In genomic region chr15:100919481-100920405, GRCh38 we compare ENCODE assay signal across 8 cellular contexts. TPM values are rescaled to one million over a fixed set of nuclear protein-coding genes. Genes with fewer than 3 reads are reported as not detected.
DNase-seq lines count a peak whose midpoint lies in the region; ATAC-seq, FAIRE-seq and TF ChIP-seq lines count a peak whose summit lies in the region.

No MANE protein-coding gene starts in this region.

- peaks cover 14% of the 10 kb centered on the region; the same call in 1 of the 2 replicates for H3K36me3 ChIP-seq in PC-3 (ENCODE audit: low read depth, low read length)
- no peaks in the 10 kb centered on the region for H3K36me3 ChIP-seq in colonic mucosa
- no peaks in the 10 kb centered on the region for H3K36me3 ChIP-seq in uterus

- peaks cover 32% of the 10 kb centered on the region for H3K79me2 ChIP-seq in PC-3 (ENCODE audit: low read length)

- no TSS peak for BruUV-seq in PC-3 (replicated peaks; lab: Mats Ljungman, UMichigan)

- no peak for FAIRE-seq in RCC 7860 (lab: Jason Lieb, UNC)

- H4K20me1 ChIP-seq in PC-3 (ENCODE audit: low read length): 0 out of 2 replicates have a peak, but pooled peaks cover 12% of the 10 kb centered on the region

- H3K9ac ChIP-seq in PC-3 (ENCODE audit: low read length): peak overlapping the region; percentile 68
- peak overlapping the region; percentile 82 to 87 for H3K9ac ChIP-seq in colonic mucosa (ENCODE audit: low read depth in 2 of 2, low read length in 2 of 2)

- H3K9me2 ChIP-seq in PC-3 (replicated peaks; ENCODE audit: low read length): no peaks in the 10 kb centered on the region

- H3K4me2 ChIP-seq in PC-3 (ENCODE audit: low read length): peak overlapping the region; percentile 97

- H3K27ac ChIP-seq in PC-3 (ENCODE audit: low read length) (no peak overlapping the region), colonic mucosa (no peak overlapping the region), uterus (peak overlapping the region; percentile 78)

- TF ChIP-seq POLR2A in uterus (IDR thresholded peaks at IDR 0.05): no peak

- CTCF ChIA-PET in PC-3 (lab: Charles Lee): no interaction called here

- peaks cover 29% of the 10 kb centered on the region for H3F3A ChIP-seq in PC-3 (ENCODE audit: low read length, unreplicated experiment)

- peak overlapping the region; percentile 80 for H3K4me3 ChIP-seq in PC-3 (ENCODE audit: low read length)
- peak overlapping the region; percentile 58 for H3K4me3 ChIP-seq in colonic mucosa
- H3K4me3 ChIP-seq in mononuclear cell (ENCODE audit: low read length): peak overlapping the region; percentile 53
- peak overlapping the region; percentile 71 to 82 for H3K4me3 ChIP-seq in uterus

- intact Hi-C loops in PC-3 (cut with micrococcal nuclease): loop anchor here (5.0 kb wide), 1 partner anchor 292 kb away; no protein-coding TSS in a partner anchor
- intact Hi-C loops in colonic mucosa (cut with DNase I): loop anchor here (2.0 to 10.0 kb wide), 2 partner anchors 85 to 345 kb away; no protein-coding TSS in a partner anchor
- intact Hi-C loops in uterus (cut with DNase I; ENCODE audit: low total_unique reads): loop anchor here (5.0 kb wide), 1 partner anchor 88 kb away; no protein-coding TSS in a partner anchor

- H2AFZ ChIP-seq in PC-3 (ENCODE audit: low read length): peak overlapping the region; percentile 62

- POLR2A ChIA-PET in PC-3 (lab: Charles Lee; ENCODE audit: unreplicated experiment): no interaction called here

- no peaks in the 10 kb centered on the region for H3K27me3 ChIP-seq in PC-3 (ENCODE audit: low read length)
- no peaks in the 10 kb centered on the region for H3K27me3 ChIP-seq in colonic mucosa
- peaks cover 6% of the 10 kb centered on the region for H3K27me3 ChIP-seq in mononuclear cell (ENCODE audit: insufficient read depth, low read length)
- no peaks in the 10 kb centered on the region for H3K27me3 ChIP-seq in uterus

- TF ChIP-seq CTCF in PC-3 (conservative IDR thresholded peaks at IDR 0.05; ENCODE audit: low read depth, low read length): no peak
- TF ChIP-seq CTCF in colonic mucosa (IDR thresholded peaks at IDR 0.05): no peak
- peak in 1 of 4 experiments; percentile 20 for TF ChIP-seq CTCF in uterus (IDR thresholded peaks at IDR 0.05)

- H3K9me3 ChIP-seq in PC-3 (ENCODE audit: low read length) (no peaks in the 10 kb centered on the region), colonic mucosa (no peaks in the 10 kb centered on the region), mononuclear cell (ENCODE audit: low read depth, low read length) (no peaks in the 10 kb centered on the region), uterus (no peaks in the 10 kb centered on the region)

- ATAC-seq in GM19438 (IDR thresholded peaks at IDR 0.05; ENCODE audit: low read depth, unreplicated experiment) (peak; percentile 20), PC-3 (peak; percentile 1; the same call in 1 of the 2 replicates)

- H3K4me1 ChIP-seq in PC-3 (ENCODE audit: insufficient read depth, low read length): peaks cover 27% of the 10 kb centered on the region
- H3K4me1 ChIP-seq in colonic mucosa: peaks cover 5% of the 10 kb centered on the region
- peaks cover 60% of the 10 kb centered on the region for H3K4me1 ChIP-seq in mononuclear cell (ENCODE audit: insufficient read depth, low read length)
- H3K4me1 ChIP-seq in uterus: peaks cover 0 to 5% of the 10 kb centered on the region in 2 donors

- DNase-seq in AG08396 (ENCODE audit: low spot score): peak; percentile 70
- DNase-seq in PC-3: peak; percentile 26
- DNase-seq in colonic mucosa: no peak
- DNase-seq in uterus: peak in 1 of 2 donors; percentile 34
- DNase-seq in RCC 7860 (ENCODE audit: low spot score): no peak
- no peak for DNase-seq in kidney glomerular epithelial cell (lab: John Stamatoyannopoulos, UW)

RNA-seq across cellular contexts. Expression of gene LRRK1, which starts 0.6 kb away (rescaled TPM):
- total RNA-seq in PC-3 (2014; rRNA removed) (7.0 and 11.4 TPM in 2 replicates), colonic mucosa (10 to 100 TPM; 29.6 to 36.0 TPM), mononuclear cell (5.5 TPM), uterus (10 to 100 TPM in 2 of 4 donors, 1 to 10 TPM in 2; 2.6 to 36.6 (median 13.1) TPM)

RNA-seq across cellular contexts. Expression of gene ALDH1A3, which starts 40.1 kb away (rescaled TPM):
- total RNA-seq in PC-3 (2014; rRNA removed): 5,398 and 6,043 TPM in 2 replicates
- total RNA-seq in colonic mucosa: 1 to 10 TPM; 3.8 to 7.4 TPM
- total RNA-seq in mononuclear cell: 0.10 TPM
- 10 to 100 TPM; 15.6 to 55.2 (median 26.4) TPM for total RNA-seq in uterus

Comparison
In these comparisons a context has a peak if more than half of its experiments do, and no peak if none do; other contexts are left out.
1. DNase-seq: peak in AG08396 (single experiment) and PC-3 (single experiment); none in colonic mucosa (single experiment), RCC 7860 (single experiment) and kidney glomerular epithelial cell (single experiment).
2. H3K27ac ChIP-seq: peak in uterus (2 of 2); none in PC-3 (single experiment) and colonic mucosa (single experiment).
3. RNA of gene ALDH1A3, which starts 40.1 kb away (total RNA-seq): 5,398 to 6,043 TPM in PC-3; 15.6 to 55.2 TPM in uterus, 3.8 to 7.4 TPM in colonic mucosa and 0.10 TPM in mononuclear cell (single experiment); every median in the first group is over 10 times any median in the second.
4. Peak in every context shown above with its lines, with median percentiles within 50 percentile points of each other: H3K4me3 ChIP-seq.